Comparison of ENCODE assay signal across 17 cellular contexts in genomic region chr2:157792345-157793052, GRCh38.
A peak's percentile ranks its signal among the peaks of the same experiment; 100 is the strongest.
DNase-seq lines count a peak whose midpoint lies in the region; ATAC-seq and TF ChIP-seq lines count a peak whose summit lies in the region.
"Had no signal": no experiment of that assay in that cellular context is flagged by ENCODE, and none has a peak within 500 bp of the region (broad histone marks: within the 10 kb centered on the region; RNA-seq: fewer than 3 reads in every experiment).

No MANE protein-coding gene starts in this region.

- no peaks in the 10 kb centered on the region for H3K27me3 ChIP-seq in MG63

- H3K27me3 Mint-ChIP-seq in osteocyte (ENCODE audit: unreplicated experiment): no peaks in the 10 kb centered on the region
- H3K27me3 Mint-ChIP-seq: CD8-positive, alpha-beta memory T cell; central memory CD8-positive, alpha-beta T cell had no signal

- no peak overlapping the region for H3K4me3 Mint-ChIP-seq in osteocyte (ENCODE audit: unreplicated experiment)
- H3K4me3 Mint-ChIP-seq: activated T-cell treated with anti-CD3 and anti-CD28 coated beads, Interleukin-2, amount 50 U/mL, for 4 hours; CD8-positive, alpha-beta memory T cell; central memory CD8-positive, alpha-beta T cell; GM23338; nephron progenitor cell; WTC11 had no signal

- no peaks in the 10 kb centered on the region for H3K9me3 Mint-ChIP-seq in osteocyte (ENCODE audit: unreplicated experiment)
- H3K9me3 Mint-ChIP-seq: activated T-cell treated with anti-CD3 and anti-CD28 coated beads, Interleukin-2, amount 50 U/mL, for 4 hours; CD8-positive, alpha-beta memory T cell; central memory CD8-positive, alpha-beta T cell; GM23338; nephron progenitor cell; WTC11 had no signal

- H3K4me3 ChIP-seq in MG63: no peak overlapping the region
- no peak overlapping the region for H3K4me3 ChIP-seq in epithelial cell of esophagus (ENCODE audit: low read length)
- H3K4me3 ChIP-seq: GM23338 had no signal

- peak; percentile 72 for DNase-seq in AG20443 (ENCODE audit: low spot score)
- DNase-seq in MG63: peak; percentile 20
- peak; percentile 28 for DNase-seq in epithelial cell of esophagus (ENCODE audit: low read depth)
- no peak for DNase-seq in osteocyte (ENCODE audit: extremely low spot score, unreplicated experiment)
- DNase-seq in NCI-H748 (lab: John Stamatoyannopoulos, UW; ENCODE audit: unreplicated experiment): no peak
- no peak for DNase-seq in stimulated activated naive CD4-positive, alpha-beta T cell (lab: John Stamatoyannopoulos, UW)
- DNase-seq: activated T-cell treated with anti-CD3 and anti-CD28 coated beads, Interleukin-2, amount 50 U/mL, for 4 hours; CD8-positive, alpha-beta memory T cell; kidney; NCI-H1417 treated with DMSO at 0.1 percent for 48 hours; NCI-H82; nephron progenitor cell had no signal

- H3K36me3 ChIP-seq in MG63: no peaks in the 10 kb centered on the region

- peaks cover 25% of the 10 kb centered on the region for H3K4me1 Mint-ChIP-seq in osteocyte (ENCODE audit: unreplicated experiment)
- H3K4me1 Mint-ChIP-seq: central memory CD8-positive, alpha-beta T cell; nephron progenitor cell had no signal

- TF ChIP-seq CTCF in epithelial cell of esophagus (IDR thresholded peaks at IDR 0.05; ENCODE audit: insufficient read depth, low read depth, low read length, missing control alignments): no peak
- TF ChIP-seq CTCF in osteocyte (IDR thresholded peaks at IDR 0.05): no peak

- H3K36me3 Mint-ChIP-seq in osteocyte (ENCODE audit: unreplicated experiment): peaks cover 12% of the 10 kb centered on the region
- H3K36me3 Mint-ChIP-seq: WTC11 had no signal

- H3K9me3 ChIP-seq in MG63: no peaks in the 10 kb centered on the region

- ATAC-seq in GM18520 (IDR thresholded peaks at IDR 0.05; ENCODE audit: unreplicated experiment) (no peak), GM18502 (IDR thresholded peaks at IDR 0.05; ENCODE audit: poor library complexity, unreplicated experiment) (no peak)
- ATAC-seq: activated T-cell treated with anti-CD3 and anti-CD28 coated beads, Interleukin-2, amount 50 U/mL, for 4 hours had no signal

- peak overlapping the region; percentile 8 for H3K27ac Mint-ChIP-seq in osteocyte (ENCODE audit: unreplicated experiment)
- H3K27ac Mint-ChIP-seq: CD8-positive, alpha-beta memory T cell; GM23338; nephron progenitor cell; WTC11 had no signal

Comparison
In these comparisons a context has a peak if more than half of its experiments do, and no peak if none do; other contexts are left out.
1. DNase-seq: peak in AG20443 (single experiment), MG63 (single experiment) and epithelial cell of esophagus (single experiment); none in osteocyte (single experiment), NCI-H748 (single experiment) and stimulated activated naive CD4-positive, alpha-beta T cell (0 of 6).